14 cellular contexts compared by ENCODE assay signal in genomic region chr9:110129460-110129859, GRCh38.
DNase-seq lines count a peak whose midpoint lies in the region; ATAC-seq and TF ChIP-seq lines count a peak whose summit lies in the region.
"Had no signal": no experiment of that assay in that cellular context is flagged by ENCODE, and none has a peak within 500 bp of the region (broad histone marks: within the 10 kb centered on the region; RNA-seq: fewer than 3 reads in every experiment).

No MANE protein-coding gene starts in this region.

- H2AFZ ChIP-seq in osteoblast (ENCODE audit: low read length), result no peak overlapping the region

- H3K27ac ChIP-seq in Peyer's patch, result peak overlapping the region; percentile 57 to 83 (median 71)
- peak overlapping the region; percentile 98 for H3K27ac ChIP-seq in osteoblast (ENCODE audit: low read depth, low read length)

- peak overlapping the region; percentile 81 for H3K4me2 ChIP-seq in osteoblast (ENCODE audit: insufficient read depth, low read length)
- H3K4me2 ChIP-seq: SK-N-SH had no signal

- no peak for TF ChIP-seq CTCF in HFFc6 (IDR thresholded peaks at IDR 0.05)
- TF ChIP-seq CTCF in Peyer's patch (IDR thresholded peaks at IDR 0.05), result no peak
- no peak for TF ChIP-seq CTCF in osteoblast (IDR thresholded peaks at IDR 0.05; ENCODE audit: extremely low read depth, low read depth, low read length)

- H3K36me3 ChIP-seq in Peyer's patch (no peaks in the 10 kb centered on the region), osteoblast (ENCODE audit: insufficient read depth, low read length) (peaks cover 4% of the 10 kb centered on the region)

- no peak for TF ChIP-seq POLR2A in Peyer's patch (IDR thresholded peaks at IDR 0.05)

- H3K27ac Mint-ChIP-seq in HFFc6, result peak overlapping the region; percentile 63

- H3K4me1 ChIP-seq in Peyer's patch, result peaks cover 0 to 37% (median 2%) of the 10 kb centered on the region in 4 donors
- H3K4me1 ChIP-seq in osteoblast (ENCODE audit: insufficient read depth, low read length), result peaks cover 72% of the 10 kb centered on the region

- H3K4me3 ChIP-seq in Peyer's patch (no peak overlapping the region), osteoblast (ENCODE audit: insufficient read depth, low read length) (no peak overlapping the region)

- H3K9me3 Mint-ChIP-seq in HFFc6, result no peaks in the 10 kb centered on the region

- H4K20me1 ChIP-seq in osteoblast (ENCODE audit: insufficient read depth, low read length), result peaks cover 59% of the 10 kb centered on the region

- DNase-seq in HFFc6 (no peak), Peyer's patch (no peak), osteoblast (ENCODE audit: insufficient read length, low spot score, missing footprints) (peak; percentile 35), H4 (ENCODE audit: low spot score) (no peak), DMS53 treated with DMSO at 0.1 percent for 48 hours (lab: John Stamatoyannopoulos, UW; ENCODE audit: unreplicated experiment) (no peak), NOMO-1 treated with dmso at 0.1 percent for 144 hours (lab: John Stamatoyannopoulos, UW; ENCODE audit: unreplicated experiment) (no peak), activated gamma-delta T cell (lab: John Stamatoyannopoulos, UW) (no peak)
- DNase-seq: amygdala, islet precursor cell, KG1, occipital lobe, SK-N-SH had no signal

- H3K27me3 ChIP-seq in Peyer's patch (no peaks in the 10 kb centered on the region), osteoblast (ENCODE audit: insufficient read depth, low read length) (no peaks in the 10 kb centered on the region)

- ATAC-seq in GM18508 (IDR thresholded peaks at IDR 0.05; ENCODE audit: insufficient read depth, unreplicated experiment), result peak; percentile 8
- ATAC-seq: HCT116 had no signal

- H3K4me1 Mint-ChIP-seq in HFFc6 (ENCODE audit: low read depth), result peaks cover 100% of the 10 kb centered on the region

- H3K27me3 Mint-ChIP-seq in HFFc6 (ENCODE audit: insufficient read depth), result peaks cover 4% of the 10 kb centered on the region

- H3K4me3 Mint-ChIP-seq in HFFc6, result no peak overlapping the region

- no peaks in the 10 kb centered on the region for H3K9me3 ChIP-seq in Peyer's patch
- no peaks in the 10 kb centered on the region for H3K9me3 ChIP-seq in osteoblast (ENCODE audit: low read depth, low read length)
- H3K9me3 ChIP-seq: SK-N-SH had no signal

- peaks cover 96% of the 10 kb centered on the region for H3K79me2 ChIP-seq in osteoblast (ENCODE audit: insufficient read depth, low read length)

- H3K36me3 Mint-ChIP-seq in HFFc6 (ENCODE audit: low read depth), result peaks cover 16% of the 10 kb centered on the region
